39 cellular contexts compared by ENCODE assay signal in the genomic region with DNA sequence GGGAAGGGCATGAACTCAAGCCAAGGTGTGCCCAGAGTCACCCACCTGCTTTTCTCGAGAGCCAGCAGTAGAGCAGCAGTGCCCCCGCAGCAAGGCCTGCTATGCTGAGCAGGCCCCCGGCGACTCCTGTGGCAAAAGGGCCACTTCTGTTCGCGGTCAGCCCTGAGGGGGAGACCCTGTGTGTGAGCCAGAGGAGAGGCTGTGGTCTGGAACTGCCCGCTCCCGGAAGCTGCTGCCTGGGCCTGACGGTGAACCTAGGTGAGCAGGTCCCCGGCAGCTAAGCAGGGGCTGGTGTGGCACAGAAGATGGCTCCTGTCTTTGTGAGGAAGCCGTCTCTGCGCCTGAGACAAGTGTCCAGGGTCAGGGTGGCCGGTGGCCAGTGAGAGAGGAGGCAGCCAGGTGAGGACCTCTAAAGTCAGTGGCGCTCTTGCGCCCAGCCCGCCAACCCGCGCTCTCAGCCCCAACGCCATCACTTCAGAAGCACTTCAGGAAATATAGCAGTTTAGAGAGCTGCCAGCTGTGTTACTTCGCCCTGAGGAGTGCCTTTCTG. TPM values are rescaled to one million over a fixed set of nuclear protein-coding genes. Genes with fewer than 3 reads are reported as not detected.
"Had no signal": no experiment of that assay in that cellular context is flagged by ENCODE, and none has a peak within 500 bp of the region (broad histone marks: within the 10 kb centered on the region; RNA-seq: fewer than 3 reads in every experiment).

No MANE protein-coding gene starts in this region.

- H3K4me1 ChIP-seq: adrenal gland, body of pancreas, breast epithelium had no signal

- H3K4me3 ChIP-seq: adrenal gland, body of pancreas, breast epithelium had no signal

- H3K36me3 Mint-ChIP-seq: activated CD8-positive, alpha-beta memory T cell treated with anti-CD3 and anti-CD28 coated beads, Interleukin-2, amount 10 ng/mL, durations not matched to agents 7 days and 5 days; activated naive CD4-positive, alpha-beta T cell treated with anti-CD3 and anti-CD28 coated beads, Interleukin-2, amount 50 U/mL, for 72 hours; activated naive CD8-positive, alpha-beta T cell treated with anti-CD3 and anti-CD28 coated beads for 36 hours; WTC11 had no signal

- H3K27ac Mint-ChIP-seq: activated CD4-positive, alpha-beta memory T cell treated with anti-CD3 and anti-CD28 coated beads, Interleukin-2, amount 10 ng/mL, durations not matched to agents 7 days and 5 days; activated CD4-positive, alpha-beta T cell treated with anti-CD3 and anti-CD28 coated beads for 36 hours; activated CD4-positive, alpha-beta T cell treated with anti-CD3 and anti-CD28 coated beads, Interleukin-2, amount 10 ng/mL, durations not matched to agents 7 days and 5 days; activated CD8-positive, alpha-beta memory T cell treated with anti-CD3 and anti-CD28 coated beads, Interleukin-2, amount 10 ng/mL, durations not matched to agents 7 days and 5 days; activated CD8-positive, alpha-beta T cell treated with anti-CD3 and anti-CD28 coated beads, Interleukin-2, amount 10 ng/mL, durations not matched to agents 7 days and 5 days; activated naive CD4-positive, alpha-beta T cell treated with anti-CD3 and anti-CD28 coated beads for 36 hours; activated naive CD4-positive, alpha-beta T cell treated with anti-CD3 and anti-CD28 coated beads, Interleukin-2, amount 50 U/mL, for 72 hours; activated naive CD8-positive, alpha-beta T cell treated with anti-CD3 and anti-CD28 coated beads for 36 hours; activated T-cell treated with anti-CD3 and anti-CD28 coated beads, Interleukin-2, amount 50 U/mL, for 24 hours; activated T-helper 2 cell treated with anti-CD3 and anti-CD28 coated beads, Interferon-gamma antibody, Interleukin-2, Interleukin-4, amounts not matched to agents 10 μg/mL and 5 μg/mL and 100 μg/mL, durations not matched to agents 14 hours and 24 hours and 36 hours; T-helper 1 cell treated with Interleukin-12 subunit alpha and Interleukin-12 subunit beta and Interleukin-4 antibody, amounts not matched to agents 30 μg/mL and 1 μg/mL, for 36 hours; T-helper 2 cell treated with Interferon-gamma antibody and Interleukin-4, amounts not matched to agents 5 μg/mL and 100 μg/mL, for 36 hours; WTC11 had no signal

- DNase-seq: activated CD4-positive, alpha-beta memory T cell treated with anti-CD3 and anti-CD28 coated beads, Interleukin-2, amount 10 ng/mL, durations not matched to agents 7 days and 5 days; activated CD4-positive, alpha-beta T cell treated with anti-CD3 and anti-CD28 coated beads for 1 hour; activated CD4-positive, alpha-beta T cell treated with anti-CD3 and anti-CD28 coated beads for 36 hours; activated CD4-positive, alpha-beta T cell treated with anti-CD3 and anti-CD28 coated beads for 48 hours; activated CD4-positive, alpha-beta T cell treated with anti-CD3 and anti-CD28 coated beads, Interleukin-2, amount 10 ng/mL, durations not matched to agents 7 days and 5 days; activated CD4-positive, alpha-beta T cell treated with anti-CD3 and anti-CD28 coated beads, Interleukin-2, amount 50 U/mL, for 48 hours; activated CD4-positive, CD25-positive, alpha-beta regulatory T cell; activated CD8-positive, alpha-beta memory T cell treated with anti-CD3 and anti-CD28 coated beads for 24 hours; activated CD8-positive, alpha-beta memory T cell treated with anti-CD3 and anti-CD28 coated beads, Interleukin-2, amount 10 ng/mL, durations not matched to agents 7 days and 5 days; activated CD8-positive, alpha-beta memory T cell treated with anti-CD3 and anti-CD28 coated beads, Interleukin-2, amount 50 U/mL, for 48 hours; activated CD8-positive, alpha-beta T cell treated with anti-CD3 and anti-CD28 coated beads, Interleukin-2, amount 10 ng/mL, durations not matched to agents 7 days and 5 days; activated effector memory CD4-positive, alpha-beta T cell treated with Interleukin-2 at 50 U/mL for 16 hours; activated gamma-delta T cell treated with Interleukin-2 at 50 U/mL for 16 hours; activated naive CD4-positive, alpha-beta T cell; activated naive CD4-positive, alpha-beta T cell treated with anti-CD3 and anti-CD28 coated beads for 36 hours; activated naive CD4-positive, alpha-beta T cell treated with anti-CD3 and anti-CD28 coated beads, Interleukin-2, amount 50 U/mL, for 16 hours; activated naive CD8-positive, alpha-beta T cell treated with anti-CD3 and anti-CD28 coated beads for 36 hours; activated T-cell treated with anti-CD3 and anti-CD28 coated beads, Interleukin-2, amount 50 U/mL, for 24 hours; activated T-cell treated with anti-CD3 and anti-CD28 coated beads, Interleukin-2, amount 50 U/mL, for 48 hours; adrenal gland; amniotic stem cell; aorta; body of pancreas; brain microvascular endothelial cell; central memory CD4-positive, alpha-beta T cell; T-helper 1 cell; T-helper 2 cell; T-helper 9 cell had no signal

- H3K4me1 Mint-ChIP-seq: WTC11 had no signal

- H3K27me3 Mint-ChIP-seq: activated CD4-positive, alpha-beta T cell treated with anti-CD3 and anti-CD28 coated beads for 36 hours; activated CD4-positive, alpha-beta T cell treated with anti-CD3 and anti-CD28 coated beads, Interleukin-2, amount 10 ng/mL, durations not matched to agents 7 days and 5 days; activated naive CD8-positive, alpha-beta T cell treated with anti-CD3 and anti-CD28 coated beads for 36 hours had no signal

- ATAC-seq: activated CD4-positive, alpha-beta T cell treated with anti-CD3 and anti-CD28 coated beads for 36 hours; activated CD4-positive, CD25-positive, alpha-beta regulatory T cell treated with anti-CD3 and anti-CD28 coated beads, Interleukin-2, amount 50 U/mL, for 24 hours; activated CD8-positive, alpha-beta memory T cell treated with anti-CD3 and anti-CD28 coated beads, Interleukin-2, amount 10 ng/mL, durations not matched to agents 7 days and 5 days; activated CD8-positive, alpha-beta T cell treated with anti-CD3 and anti-CD28 coated beads, Interleukin-2, amount 10 ng/mL, durations not matched to agents 7 days and 5 days; activated naive CD4-positive, alpha-beta T cell treated with anti-CD3 and anti-CD28 coated beads, Interleukin-2, amount 50 U/mL, for 72 hours; body of pancreas; WTC11 had no signal

- H3K27me3 ChIP-seq: body of pancreas, brain microvascular endothelial cell had no signal

- FAIRE-seq: astrocyte, TTC549 had no signal

- H3K4me3 Mint-ChIP-seq: activated CD4-positive, alpha-beta memory T cell treated with anti-CD3 and anti-CD28 coated beads, Interleukin-2, amount 10 ng/mL, durations not matched to agents 7 days and 5 days; activated CD4-positive, alpha-beta T cell treated with anti-CD3 and anti-CD28 coated beads for 36 hours; activated CD4-positive, alpha-beta T cell treated with anti-CD3 and anti-CD28 coated beads, Interleukin-2, amount 10 ng/mL, durations not matched to agents 7 days and 5 days; activated CD8-positive, alpha-beta memory T cell treated with anti-CD3 and anti-CD28 coated beads, Interleukin-2, amount 10 ng/mL, durations not matched to agents 7 days and 5 days; activated CD8-positive, alpha-beta T cell treated with anti-CD3 and anti-CD28 coated beads, Interleukin-2, amount 10 ng/mL, durations not matched to agents 7 days and 5 days; activated naive CD4-positive, alpha-beta T cell treated with anti-CD3 and anti-CD28 coated beads for 36 hours; activated naive CD8-positive, alpha-beta T cell treated with anti-CD3 and anti-CD28 coated beads for 36 hours; activated T-cell treated with anti-CD3 and anti-CD28 coated beads, Interleukin-2, amount 50 U/mL, for 24 hours; T-helper 1 cell treated with Interleukin-12 subunit alpha and Interleukin-12 subunit beta and Interleukin-4 antibody, amounts not matched to agents 30 μg/mL and 1 μg/mL, for 36 hours; T-helper 2 cell treated with Interferon-gamma antibody and Interleukin-4, amounts not matched to agents 5 μg/mL and 100 μg/mL, for 36 hours; WTC11 had no signal

- H3K36me3 ChIP-seq: adrenal gland, brain microvascular endothelial cell, breast epithelium had no signal

- H3K27ac ChIP-seq: adrenal gland, body of pancreas, brain microvascular endothelial cell, breast epithelium, VCaP had no signal

- H3K9me3 ChIP-seq: adrenal gland, body of pancreas, breast epithelium had no signal

- H3K9me3 Mint-ChIP-seq: activated CD4-positive, alpha-beta memory T cell treated with anti-CD3 and anti-CD28 coated beads, Interleukin-2, amount 10 ng/mL, durations not matched to agents 7 days and 5 days; activated CD4-positive, alpha-beta T cell treated with anti-CD3 and anti-CD28 coated beads, Interleukin-2, amount 10 ng/mL, durations not matched to agents 7 days and 5 days; activated naive CD4-positive, alpha-beta T cell treated with anti-CD3 and anti-CD28 coated beads for 36 hours; activated naive CD4-positive, alpha-beta T cell treated with anti-CD3 and anti-CD28 coated beads, Interleukin-2, amount 50 U/mL, for 72 hours; activated naive CD8-positive, alpha-beta T cell treated with anti-CD3 and anti-CD28 coated beads for 36 hours; activated T-cell treated with anti-CD3 and anti-CD28 coated beads, Interleukin-2, amount 50 U/mL, for 24 hours; activated T-helper 2 cell treated with anti-CD3 and anti-CD28 coated beads, Interferon-gamma antibody, Interleukin-2, Interleukin-4, amounts not matched to agents 10 μg/mL and 5 μg/mL and 100 μg/mL, durations not matched to agents 14 hours and 24 hours and 36 hours; T-helper 1 cell treated with Interleukin-12 subunit alpha and Interleukin-12 subunit beta and Interleukin-4 antibody, amounts not matched to agents 30 μg/mL and 1 μg/mL, for 36 hours; T-helper 2 cell treated with Interferon-gamma antibody and Interleukin-4, amounts not matched to agents 5 μg/mL and 100 μg/mL, for 36 hours; WTC11 had no signal

RNA-seq across cellular contexts. Expression of a gene that starts 31.9 kb away (rescaled TPM):
- total RNA-seq: activated CD4-positive, alpha-beta memory T cell treated with anti-CD3 and anti-CD28 coated beads, Interleukin-2, amount 10 ng/mL, durations not matched to agents 7 days and 5 days; activated CD4-positive, alpha-beta T cell treated with anti-CD3 and anti-CD28 coated beads for 36 hours; activated CD4-positive, alpha-beta T cell treated with anti-CD3 and anti-CD28 coated beads, Interleukin-2, amount 10 ng/mL, durations not matched to agents 7 days and 5 days; activated CD8-positive, alpha-beta memory T cell treated with anti-CD3 and anti-CD28 coated beads, Interleukin-2, amount 10 ng/mL, durations not matched to agents 7 days and 5 days; activated naive CD4-positive, alpha-beta T cell treated with anti-CD3 and anti-CD28 coated beads for 36 hours; activated naive CD4-positive, alpha-beta T cell treated with anti-CD3 and anti-CD28 coated beads, Interleukin-2, amount 50 U/mL, for 72 hours; activated T-helper 2 cell treated with anti-CD3 and anti-CD28 coated beads, Interferon-gamma antibody, Interleukin-2, Interleukin-4, amounts not matched to agents 10 μg/mL and 5 μg/mL and 100 μg/mL, durations not matched to agents 14 hours and 24 hours and 36 hours; astrocyte; cerebellum had no signal
